ENCODE assay signal across 1 cellular context in the genomic region with DNA sequence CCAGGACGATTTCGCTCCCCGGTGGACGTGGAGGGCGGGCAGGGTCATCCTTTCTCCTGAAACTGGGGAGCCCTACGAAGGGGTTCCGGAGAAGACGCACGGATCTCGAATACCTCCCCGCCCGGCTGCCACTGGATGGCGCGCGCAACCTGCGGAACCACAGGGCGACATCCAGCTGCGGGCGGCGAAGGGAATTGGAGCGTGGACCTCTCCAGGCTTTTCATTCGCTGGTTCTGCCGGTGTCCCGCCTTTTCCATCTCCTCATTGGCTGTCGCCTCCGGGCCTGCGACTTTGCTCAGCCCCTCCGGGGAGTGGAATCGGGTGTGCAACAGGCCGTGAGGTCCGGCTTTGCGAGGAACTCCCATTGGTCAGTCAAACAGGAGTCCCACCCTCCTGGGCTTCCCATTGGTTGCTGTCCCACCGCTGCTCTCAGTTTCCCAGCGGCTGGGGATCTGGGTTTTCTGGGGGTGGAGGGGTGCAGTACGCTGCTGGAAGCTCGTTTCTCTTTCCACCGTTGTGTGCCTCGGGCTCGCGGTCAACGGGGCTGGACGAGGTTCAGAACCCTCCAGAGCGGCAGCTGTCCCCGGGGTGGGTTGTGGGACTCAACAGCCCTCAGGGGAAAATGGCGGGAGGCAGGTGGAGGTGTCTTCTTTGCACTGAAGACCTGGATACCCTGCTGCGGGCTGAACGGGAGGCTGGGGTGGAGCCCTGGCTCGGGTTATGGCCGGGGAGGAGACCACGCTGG.
TF ChIP-seq lines count a peak whose summit lies in the region.

No MANE protein-coding gene starts in this region.

TF ChIP-seq in WTC11, 78 proteins besides CTCF, POLR2A, EP300 and RAD21 (continued from another document):
- peak; percentile 96 for TF ChIP-seq ZBTB43 (CRISPR knock-in tag; IDR thresholded peaks at IDR 0.05)
- TF ChIP-seq SP1 (CRISPR knock-in tag; conservative IDR thresholded peaks at IDR 0.05): peak; percentile 58; the same call in 1 of the 2 replicates
- TF ChIP-seq, protein P1, sequence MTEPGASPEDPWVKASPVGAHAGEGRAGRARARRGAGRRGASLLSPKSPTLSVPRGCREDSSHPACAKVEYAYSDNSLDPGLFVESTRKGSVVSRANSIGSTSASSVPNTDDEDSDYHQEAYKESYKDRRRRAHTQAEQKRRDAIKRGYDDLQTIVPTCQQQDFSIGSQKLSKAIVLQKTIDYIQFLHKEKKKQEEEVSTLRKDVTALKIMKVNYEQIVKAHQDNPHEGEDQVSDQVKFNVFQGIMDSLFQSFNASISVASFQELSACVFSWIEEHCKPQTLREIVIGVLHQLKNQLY (CRISPR knock-in tag; IDR thresholded peaks at IDR 0.05): 0 out of 2 replicates have a peak, but pooled peaks have one; percentile 50
